Comparison of ENCODE assay signal across 8 cellular contexts in the genomic region with DNA sequence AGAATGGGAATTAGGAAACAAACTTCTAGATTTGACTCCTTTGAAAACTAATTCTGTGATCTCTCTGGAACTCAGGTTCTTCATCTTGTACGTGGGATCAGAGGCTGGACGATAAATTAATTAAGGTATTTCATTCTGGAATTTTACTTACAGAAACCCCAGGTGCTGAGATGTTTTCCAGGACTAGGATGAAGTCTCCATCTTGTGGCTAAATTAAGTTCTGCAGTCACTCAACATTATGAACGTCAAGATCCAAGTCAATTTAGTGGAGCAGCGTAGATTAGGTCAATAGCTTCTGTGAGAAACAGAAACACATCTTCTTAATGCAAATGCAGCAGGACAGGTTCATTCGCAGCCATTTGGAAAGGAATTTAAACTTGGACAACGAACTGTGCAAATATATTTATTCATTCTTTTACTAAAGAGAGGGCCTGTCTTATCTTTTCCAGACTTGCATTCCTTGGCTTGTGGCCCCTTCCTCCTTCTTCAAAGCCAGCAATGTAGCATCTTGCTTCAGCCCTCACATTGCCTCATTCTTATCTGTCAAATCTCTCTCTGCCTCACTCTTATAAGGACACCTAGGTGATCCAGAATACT. TPM values are rescaled to one million over a fixed set of nuclear protein-coding genes. Genes with fewer than 3 reads are reported as not detected.
DNase-seq lines count a peak whose midpoint lies in the region; ATAC-seq and TF ChIP-seq lines count a peak whose summit lies in the region.

No MANE protein-coding gene starts in this region.

- no peaks in the 10 kb centered on the region for H3K36me3 ChIP-seq in neural cell (ENCODE audit: insufficient read depth, low read length)

- no peak overlapping the region for H2AFZ ChIP-seq in neural cell (ENCODE audit: low read depth, low read length)

- no peak overlapping the region for H3K4me3 ChIP-seq in neural cell (ENCODE audit: low read length)

- TF ChIP-seq RAD21 in neural cell (conservative IDR thresholded peaks at IDR 0.05), result peak; percentile 85

- no peaks in the 10 kb centered on the region for H3K9me3 ChIP-seq in neural cell (ENCODE audit: low read length)

- ATAC-seq in GM18861 (IDR thresholded peaks at IDR 0.05; ENCODE audit: unreplicated experiment), result no peak

- DNase-seq in Daoy (ENCODE audit: low read depth), result peak; percentile 34
- peak; percentile 38 for DNase-seq in HT1080 (ENCODE audit: low read depth)
- peak; percentile 51 for DNase-seq in RKO (ENCODE audit: low spot score)
- peak; percentile 45 for DNase-seq in epidermal melanocyte (ENCODE audit: insufficient read length, low spot score)
- DNase-seq in HK-2 (ENCODE audit: unreplicated experiment), result no peak
- DNase-seq in activated CD4-positive, CD25-positive, alpha-beta regulatory T cell (lab: John Stamatoyannopoulos, UW), result no peak

- no peaks in the 10 kb centered on the region for H4K20me1 ChIP-seq in neural cell (ENCODE audit: insufficient read depth)

- H3K79me2 ChIP-seq in neural cell (replicated peaks; ENCODE audit: insufficient read depth, low read length), result no peaks in the 10 kb centered on the region

- H3K4me2 ChIP-seq in neural cell (ENCODE audit: low read length), result no peak overlapping the region

- H3K27ac ChIP-seq in neural cell (ENCODE audit: low read length), result no peak overlapping the region

- H3K27me3 ChIP-seq in neural cell (ENCODE audit: insufficient read depth, low read depth, low read length), result no peaks in the 10 kb centered on the region

- peak; percentile 83 for TF ChIP-seq CTCF in neural cell (IDR thresholded peaks at IDR 0.05; ENCODE audit: poor library complexity, severe bottlenecking)

- no peak overlapping the region for H3K9ac ChIP-seq in neural cell (ENCODE audit: low read length)

- TF ChIP-seq EP300 in neural cell (conservative IDR thresholded peaks at IDR 0.05; ENCODE audit: poor library complexity, severe bottlenecking), result no peak

- H3K9me2 ChIP-seq in neural cell (ENCODE audit: insufficient read depth, low read length), result no peaks in the 10 kb centered on the region

- no peaks in the 10 kb centered on the region for H3F3A ChIP-seq in neural cell (ENCODE audit: insufficient read depth, low read length, poor library complexity, severe bottlenecking)

TF ChIP-seq in neural cell, 6 proteins besides CTCF, POLR2A, EP300 and RAD21:
- TF ChIP-seq POLR2AphosphoS5 (IDR thresholded peaks at IDR 0.05), result no peak
- peak; percentile 87 for TF ChIP-seq SMC3 (conservative IDR thresholded peaks at IDR 0.05; ENCODE audit: poor library complexity)
TF ChIP-seq in neural cell: peak in this region for 1.

RNA-seq across cellular contexts. Expression of gene TMC3, which starts 26.7 kb away (rescaled TPM):
- not detected in 2 replicates for total RNA-seq in Daoy (2014; rRNA removed; shearing (Covaris generic))
- not detected in 2 replicates for total RNA-seq in HT1080 (2014; rRNA removed; shearing (Covaris generic))
- polyA plus RNA-seq in HT1080 (2015; cell fraction: cytosol; rRNA removed), result not detected in 2 replicates
- polyA plus RNA-seq in HT1080 (2015; cell fraction: nucleus; rRNA removed), result not detected in 2 replicates
- polyA plus RNA-seq in neural cell, result not detected in 2 replicates
- polyA minus RNA-seq in neural cell, result not detected in 2 replicates

Comparison
In these comparisons a context has a peak if more than half of its experiments do, and no peak if none do; other contexts are left out.
1. DNase-seq: peak in Daoy (single experiment), HT1080 (single experiment), RKO (single experiment) and epidermal melanocyte (single experiment); none in HK-2 (single experiment) and activated CD4-positive, CD25-positive, alpha-beta regulatory T cell (0 of 4).